9 cellular contexts compared by ENCODE assay signal in genomic region chr13:27007166-27007565, GRCh38.
DNase-seq lines count a peak whose midpoint lies in the region; ATAC-seq and TF ChIP-seq lines count a peak whose summit lies in the region.
"Had no signal": no experiment of that assay in that cellular context is flagged by ENCODE, and none has a peak within 500 bp of the region (broad histone marks: within the 10 kb centered on the region; RNA-seq: fewer than 3 reads in every experiment).

No MANE protein-coding gene starts in this region.

- POLR2A ChIA-PET in CD8-positive, alpha-beta T cell (lab: Charles Lee) = no interaction called here

- intact Hi-C loops in thyroid gland (cut with DNase I) = no loop called here
- intact Hi-C loops in CD8-positive, alpha-beta T cell (cut with DNase I, micrococcal nuclease) = no loop called here

- peaks cover 36% of the 10 kb centered on the region for H3K27me3 Mint-ChIP-seq in CD8-positive, alpha-beta T cell (ENCODE audit: low read depth)

- ATAC-seq in HG03442 (IDR thresholded peaks at IDR 0.05; ENCODE audit: unreplicated experiment) = no peak
- no peak for ATAC-seq in CD8-positive, alpha-beta T cell

- no peak overlapping the region for H3K27ac Mint-ChIP-seq in CD8-positive, alpha-beta T cell

- H3K9ac ChIP-seq in liver (ENCODE audit: low read depth in 1 of 2, low read length in 2 of 2) = no peak overlapping the region

- H3K4me1 Mint-ChIP-seq in CD8-positive, alpha-beta T cell (ENCODE audit: low read depth) = peaks cover 4% of the 10 kb centered on the region

- CTCF ChIA-PET in CD8-positive, alpha-beta T cell (lab: Charles Lee) = no interaction called here

- peak overlapping the region; percentile 30 for H3K4me3 ChIP-seq in astrocyte of the spinal cord (ENCODE audit: low read depth, low read length)
- peak overlapping the region in 2 of 3 donors; percentile 42 to 69 for H3K4me3 ChIP-seq in liver (ENCODE audit: low read depth in 1 of 3, low read length in 3 of 3)
- peak overlapping the region in 2 of 3 donors; percentile 11 to 14 for H3K4me3 ChIP-seq in thyroid gland (replicated peaks in 1 of 3)
- no peak overlapping the region for H3K4me3 ChIP-seq in CD8-positive, alpha-beta T cell (ENCODE audit: low read depth, low read length)

- no peak for TF ChIP-seq POLR2A in thyroid gland (IDR thresholded peaks at IDR 0.05)

- DNase-seq in NCI-H2227 (lab: John Stamatoyannopoulos, UW; ENCODE audit: unreplicated experiment) = peak; percentile 41
- DNase-seq in NCI-H2227 treated with DMSO at 0.1 percent for 48 hours (lab: John Stamatoyannopoulos, UW) = no peak
- DNase-seq in astrocyte of the spinal cord (ENCODE audit: low read depth, low spot score) = no peak
- peak in 1 of 2 donors; percentile 11 for DNase-seq in thyroid gland
- DNase-seq in CD8-positive, alpha-beta T cell = no peak
- no peak for DNase-seq in midbrain (lab: John Stamatoyannopoulos, UW)
- DNase-seq: MV-4-11 had no signal

- 38% methylated on average over 12 of the region's 12 CpGs for WGBS in liver
- WGBS in thyroid gland, 2 donors = 22% methylated on average over 12 of the region's 12 CpGs

- in situ Hi-C loops in astrocyte of the spinal cord (cut with HindIII; ENCODE audit: low sequenced_read_pairs) = no loop called here

- no peak overlapping the region for H3K4me3 Mint-ChIP-seq in CD8-positive, alpha-beta T cell

- no peak for TF ChIP-seq CTCF in astrocyte of the spinal cord (IDR thresholded peaks at IDR 0.05; ENCODE audit: low read depth, low read length)
- TF ChIP-seq CTCF in liver (IDR thresholded peaks at IDR 0.05; ENCODE audit: low read depth, low read length, missing input control) = no peak
- TF ChIP-seq CTCF in thyroid gland (IDR thresholded peaks at IDR 0.05) = no peak
- no peak for TF ChIP-seq CTCF in CD8-positive, alpha-beta T cell (IDR thresholded peaks at IDR 0.05)

- peaks cover 4 to 21% (median 13%) of the 10 kb centered on the region in 4 donors for H3K4me1 ChIP-seq in liver (ENCODE audit: control insufficient read depth in 4 of 4, insufficient read depth in 4 of 4, low read length in 3 of 4)
- peaks cover 12 to 17% of the 10 kb centered on the region in 2 donors for H3K4me1 ChIP-seq in thyroid gland
- peaks cover 4% of the 10 kb centered on the region for H3K4me1 ChIP-seq in CD8-positive, alpha-beta T cell (ENCODE audit: insufficient read depth, low read length)

- H3K9me3 ChIP-seq in liver (ENCODE audit: control insufficient read depth in 4 of 4, low read length in 3 of 4) (no peaks in the 10 kb centered on the region), thyroid gland (no peaks in the 10 kb centered on the region)
- no peaks in the 10 kb centered on the region for H3K9me3 ChIP-seq in CD8-positive, alpha-beta T cell (ENCODE audit: low read length)

- no peaks in the 10 kb centered on the region for H3K27me3 ChIP-seq in liver (ENCODE audit: control insufficient read depth in 4 of 4, insufficient read depth in 4 of 4, low read length in 3 of 4)
- H3K27me3 ChIP-seq in thyroid gland = no peaks in the 10 kb centered on the region
- peaks cover 6% of the 10 kb centered on the region for H3K27me3 ChIP-seq in CD8-positive, alpha-beta T cell (ENCODE audit: insufficient read depth, low read length)

- H3K27ac ChIP-seq in liver (ENCODE audit: low read depth in 1 of 2, low read length in 2 of 2) (no peak overlapping the region), thyroid gland (no peak overlapping the region)
- no peak overlapping the region for H3K27ac ChIP-seq in CD8-positive, alpha-beta T cell (ENCODE audit: low read depth, low read length)

- H3K36me3 ChIP-seq in liver (ENCODE audit: control insufficient read depth in 4 of 4, insufficient read depth in 3 of 4, low read depth in 1 of 4, low read length in 3 of 4) = no peaks in the 10 kb centered on the region
- H3K36me3 ChIP-seq in thyroid gland = no peaks in the 10 kb centered on the region
- no peaks in the 10 kb centered on the region for H3K36me3 ChIP-seq in CD8-positive, alpha-beta T cell (ENCODE audit: insufficient read depth, low read length)

- no peaks in the 10 kb centered on the region for H3K36me3 Mint-ChIP-seq in CD8-positive, alpha-beta T cell

- H3K9me3 Mint-ChIP-seq in CD8-positive, alpha-beta T cell = no peaks in the 10 kb centered on the region

- no peak for TF ChIP-seq RAD21 in liver (IDR thresholded peaks at IDR 0.05)

TF ChIP-seq in liver, 16 proteins besides CTCF, POLR2A, EP300 and RAD21:
- no peak for TF ChIP-seq MAX (IDR thresholded peaks at IDR 0.05)
- TF ChIP-seq YY1 (IDR thresholded peaks at IDR 0.05) = no peak
- TF ChIP-seq SP1 (IDR thresholded peaks at IDR 0.05) = no peak
- no peak for TF ChIP-seq ATF3 (IDR thresholded peaks at IDR 0.05)
- no peak for TF ChIP-seq ZBTB33 (IDR thresholded peaks at IDR 0.05)
- no peak for TF ChIP-seq GABPA (IDR thresholded peaks at IDR 0.05 in 1 of 2, conservative IDR thresholded peaks at IDR 0.05 in 1 of 2)
- no peak for TF ChIP-seq TAF1 (conservative IDR thresholded peaks at IDR 0.05)
- TF ChIP-seq FOXA2 (IDR thresholded peaks at IDR 0.05) = no peak
- no peak for TF ChIP-seq NR2F2 (IDR thresholded peaks at IDR 0.05)
- no peak for TF ChIP-seq RXRA (IDR thresholded peaks at IDR 0.05)
- TF ChIP-seq HNF4G (IDR thresholded peaks at IDR 0.05) = no peak
- no peak for TF ChIP-seq FOXA1 (IDR thresholded peaks at IDR 0.05)
- TF ChIP-seq HNF4A (conservative IDR thresholded peaks at IDR 0.05) = no peak
- TF ChIP-seq REST (IDR thresholded peaks at IDR 0.05) = no peak
- no peak for TF ChIP-seq EGR1 (IDR thresholded peaks at IDR 0.05; ENCODE audit: low read depth in 2 of 2)
- TF ChIP-seq JUND (IDR thresholded peaks at IDR 0.05) = no peak
TF ChIP-seq in liver: peak in this region for 0.
